11 cellular contexts compared by ENCODE assay signal in genomic region chr6:14382381-14383236, GRCh38.
DNase-seq lines count a peak whose midpoint lies in the region; ATAC-seq, FAIRE-seq and TF ChIP-seq lines count a peak whose summit lies in the region.
"Had no signal": no experiment of that assay in that cellular context is flagged by ENCODE, and none has a peak within 500 bp of the region (broad histone marks: within the 10 kb centered on the region; RNA-seq: fewer than 3 reads in every experiment).

No MANE protein-coding gene starts in this region.

- DNase-seq in activated CD4-positive, alpha-beta T cell treated with anti-CD3 and anti-CD28 coated beads for 36 hours = peak; percentile 8
- no peak for DNase-seq in activated CD4-positive, alpha-beta T cell treated with anti-CD3 and anti-CD28 coated beads, Interleukin-2, amount 50 U/mL, for 4 hours
- peak; percentile 59 for DNase-seq in RPMI8226
- no peak for DNase-seq in stimulated activated effector memory CD8-positive, alpha-beta T cell treated with anti-CD3 and anti-CD28 coated beads, Interleukin-12 subunit alpha, Interleukin-12 subunit beta, amount 100 ng/mL, for 72 hours (ENCODE audit: low spot score in 2 of 2)
- no peak for DNase-seq in glomerular visceral epithelial cell (ENCODE audit: extremely low spot score)
- DNase-seq in AML-193 (lab: John Stamatoyannopoulos, UW) = no peak
- no peak for DNase-seq in H54 (ENCODE audit: insufficient read length, low spot score)
- DNase-seq: ACHN; activated CD4-positive, alpha-beta memory T cell treated with anti-CD3 and anti-CD28 coated beads for 36 hours; NCI-H1694 had no signal

- CTCF ChIA-PET in activated CD4-positive, alpha-beta T cell treated with anti-CD3 and anti-CD28 coated beads for 36 hours (lab: Charles Lee) = no interaction called here

- no peaks in the 10 kb centered on the region for H3K27me3 Mint-ChIP-seq in activated CD4-positive, alpha-beta T cell treated with anti-CD3 and anti-CD28 coated beads for 36 hours

- H3K36me3 Mint-ChIP-seq in activated CD4-positive, alpha-beta T cell treated with anti-CD3 and anti-CD28 coated beads for 36 hours (ENCODE audit: low read depth) = peaks cover 2% of the 10 kb centered on the region
- H3K36me3 Mint-ChIP-seq in stimulated activated effector memory CD8-positive, alpha-beta T cell treated with anti-CD3 and anti-CD28 coated beads, Interleukin-12 subunit alpha, Interleukin-12 subunit beta, amount 100 ng/mL, for 72 hours = no peaks in the 10 kb centered on the region
- H3K36me3 Mint-ChIP-seq: activated CD4-positive, alpha-beta memory T cell treated with anti-CD3 and anti-CD28 coated beads for 36 hours had no signal

- H3K4me1 Mint-ChIP-seq in activated CD4-positive, alpha-beta T cell treated with anti-CD3 and anti-CD28 coated beads for 36 hours = peaks cover 43% of the 10 kb centered on the region
- H3K4me1 Mint-ChIP-seq in stimulated activated effector memory CD8-positive, alpha-beta T cell treated with anti-CD3 and anti-CD28 coated beads, Interleukin-12 subunit alpha, Interleukin-12 subunit beta, amount 100 ng/mL, for 72 hours = peaks cover 8% of the 10 kb centered on the region

- FAIRE-seq in H54 (lab: Jason Lieb, UNC) = no peak

- ATAC-seq in activated CD4-positive, alpha-beta T cell treated with anti-CD3 and anti-CD28 coated beads for 36 hours = peak; percentile 80
- ATAC-seq in HG03175 (IDR thresholded peaks at IDR 0.05; ENCODE audit: unreplicated experiment) = peak; percentile 62
- peak; percentile 37 for ATAC-seq in stimulated activated effector memory CD8-positive, alpha-beta T cell treated with anti-CD3 and anti-CD28 coated beads, Interleukin-12 subunit alpha, Interleukin-12 subunit beta, amount 100 ng/mL, for 72 hours

- POLR2A ChIA-PET in activated CD4-positive, alpha-beta T cell treated with anti-CD3 and anti-CD28 coated beads for 36 hours (lab: Charles Lee) = no interaction called here

- TF ChIP-seq POLR2A in H54 (IDR thresholded peaks at IDR 0.05; ENCODE audit: low read depth, low read length) = no peak

- H3K9me3 Mint-ChIP-seq in activated CD4-positive, alpha-beta T cell treated with anti-CD3 and anti-CD28 coated beads for 36 hours (ENCODE audit: low read depth) = peaks cover 2% of the 10 kb centered on the region
- no peaks in the 10 kb centered on the region for H3K9me3 Mint-ChIP-seq in stimulated activated effector memory CD8-positive, alpha-beta T cell treated with anti-CD3 and anti-CD28 coated beads, Interleukin-12 subunit alpha, Interleukin-12 subunit beta, amount 100 ng/mL, for 72 hours

- no peak overlapping the region for H3K27ac Mint-ChIP-seq in activated CD4-positive, alpha-beta T cell treated with anti-CD3 and anti-CD28 coated beads for 36 hours
- no peak overlapping the region for H3K27ac Mint-ChIP-seq in stimulated activated effector memory CD8-positive, alpha-beta T cell treated with anti-CD3 and anti-CD28 coated beads, Interleukin-12 subunit alpha, Interleukin-12 subunit beta, amount 100 ng/mL, for 72 hours
- H3K27ac Mint-ChIP-seq: activated CD4-positive, alpha-beta memory T cell treated with anti-CD3 and anti-CD28 coated beads for 36 hours had no signal

- intact Hi-C loops in activated CD4-positive, alpha-beta T cell treated with anti-CD3 and anti-CD28 coated beads for 36 hours (cut with DNase I, micrococcal nuclease) = loop anchor here in 1 of 2 experiments (5.0 kb wide), 1 partner anchor 170 kb away; no protein-coding TSS in a partner anchor

- no peak overlapping the region for H3K4me3 Mint-ChIP-seq in activated CD4-positive, alpha-beta T cell treated with anti-CD3 and anti-CD28 coated beads for 36 hours
- H3K4me3 Mint-ChIP-seq in stimulated activated effector memory CD8-positive, alpha-beta T cell treated with anti-CD3 and anti-CD28 coated beads, Interleukin-12 subunit alpha, Interleukin-12 subunit beta, amount 100 ng/mL, for 72 hours = no peak overlapping the region
- H3K4me3 Mint-ChIP-seq: activated CD4-positive, alpha-beta memory T cell treated with anti-CD3 and anti-CD28 coated beads for 36 hours had no signal

Comparison
In these comparisons a context has a peak if more than half of its experiments do, and no peak if none do; other contexts are left out.
1. DNase-seq: peak in activated CD4-positive, alpha-beta T cell treated with anti-CD3 and anti-CD28 coated beads for 36 hours (single experiment) and RPMI8226 (single experiment); none in activated CD4-positive, alpha-beta T cell treated with anti-CD3 and anti-CD28 coated beads, Interleukin-2, amount 50 U/mL, for 4 hours (0 of 2), stimulated activated effector memory CD8-positive, alpha-beta T cell treated with anti-CD3 and anti-CD28 coated beads, Interleukin-12 subunit alpha, Interleukin-12 subunit beta, amount 100 ng/mL, for 72 hours (0 of 2), glomerular visceral epithelial cell (single experiment), AML-193 (0 of 2) and H54 (single experiment).
2. Peak in every context shown above with its lines, with median percentiles within 50 percentile points of each other: ATAC-seq.